Comparison of ENCODE assay signal across 10 cellular contexts in the genomic region with DNA sequence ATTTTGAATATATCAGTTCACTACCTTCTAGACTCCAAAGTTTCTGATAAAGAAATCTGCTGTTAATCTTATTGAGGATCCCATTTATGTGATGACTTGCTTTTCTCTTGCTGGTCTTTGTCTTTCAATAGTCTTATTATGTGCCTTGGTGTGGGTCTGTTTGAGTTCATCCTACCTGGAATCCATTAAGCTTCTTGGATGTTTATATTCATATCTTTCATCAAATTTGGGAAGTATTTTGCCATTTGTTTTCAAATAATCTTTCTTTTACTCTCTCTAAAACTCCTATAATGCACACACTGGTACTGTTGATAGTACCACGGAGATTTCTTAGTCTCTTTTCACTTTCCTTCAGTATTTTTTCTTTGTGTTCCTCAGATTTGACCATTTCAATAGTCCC.
ATAC-seq and TF ChIP-seq lines count a peak whose summit lies in the region.
"Had no signal": no experiment of that assay in that cellular context is flagged by ENCODE, and none has a peak within 500 bp of the region (broad histone marks: within the 10 kb centered on the region; RNA-seq: fewer than 3 reads in every experiment).

No MANE protein-coding gene starts in this region.

- TF ChIP-seq CTCF in HEK293 (tag by site-specific recombination; IDR thresholded peaks at IDR 0.05), result no peak

- H3K27ac ChIP-seq in HEK293 (ENCODE audit: extremely low read depth, low read depth, low read length), result no peak overlapping the region
- H3K27ac ChIP-seq: 22Rv1; A549; BLaER1; BLaER1 treated with 17β-estradiol and CSF1 and Interleukin-3, amounts not matched to agents 10 nM and 100 nM; C4-2B had no signal

- no peak for ATAC-seq in GM21528 (IDR thresholded peaks at IDR 0.05; ENCODE audit: low FRiP score, unreplicated experiment)
- ATAC-seq: A549; CD8-positive, alpha-beta T cell had no signal

- POLR2A ChIA-PET in HEK293 (lab: Yijun Ruan, JAX), result no interaction called here

- no peaks in the 10 kb centered on the region for H3K9me3 ChIP-seq in HEK293 (ENCODE audit: control insufficient read depth, insufficient read depth, low read depth, low read length)
- H3K9me3 ChIP-seq: BE2C had no signal

- H3K4me3 ChIP-seq in HEK293 (ENCODE audit: low read depth, low read length), result no peak overlapping the region
- H3K4me3 ChIP-seq: A549; BLaER1; BLaER1 treated with 17β-estradiol and CSF1 and Interleukin-3, amounts not matched to agents 10 nM and 100 nM had no signal

- H3K4me1 ChIP-seq in HEK293 (ENCODE audit: control insufficient read depth, insufficient read depth, low read length), result no peaks in the 10 kb centered on the region
- H3K4me1 ChIP-seq: A549; BE2C; BLaER1; BLaER1 treated with 17β-estradiol and CSF1 and Interleukin-3, amounts not matched to agents 10 nM and 100 nM; Caco-2 had no signal

- CTCF ChIA-PET in HEK293 (lab: Yijun Ruan, JAX), result interaction anchor here (1.1 kb wide), 1 partner anchor 10 kb away, joined by 3 read pairs; no protein-coding TSS in a partner anchor

- no peaks in the 10 kb centered on the region for H3K36me3 ChIP-seq in HEK293 (ENCODE audit: control insufficient read depth in 2 of 2, insufficient read depth in 1 of 2, low read length in 2 of 2)
- H3K36me3 ChIP-seq: BE2C; BLaER1; BLaER1 treated with 17β-estradiol and CSF1 and Interleukin-3, amounts not matched to agents 10 nM and 100 nM had no signal

TF ChIP-seq in HEK293, 187 proteins besides CTCF, POLR2A, EP300 and RAD21:
- TF ChIP-seq GLIS1 (tag by site-specific recombination; IDR thresholded peaks at IDR 0.05) (no peak), ZNF558 (tag by site-specific recombination; IDR thresholded peaks at IDR 0.05) (peak; percentile 97), ZNF585B (tag by site-specific recombination; IDR thresholded peaks at IDR 0.05) (no peak)
